29 cellular contexts compared by ENCODE assay signal in genomic region chr1:2810899-2811525, GRCh38.
"Had no signal": no experiment of that assay in that cellular context is flagged by ENCODE, and none has a peak within 500 bp of the region (broad histone marks: within the 10 kb centered on the region; RNA-seq: fewer than 3 reads in every experiment).

No MANE protein-coding gene starts in this region.

- H3K4me1 ChIP-seq: heart right ventricle, left lung, lower lobe of right lung, parathyroid adenoma, psoas muscle, sigmoid colon, spleen, stomach, testis, transverse colon, upper lobe of left lung, vagina had no signal

- H3K4me1 Mint-ChIP-seq: immature natural killer cell; naive thymus-derived CD8-positive, alpha-beta T cell; nephron; neural crest cell; stimulated activated naive B cell treated with anti-CD40 and anti-IgM and Interleukin-4, amounts not matched to agents 10 μg/mL and 1 μg/mL and 100 μg/mL, for 72 hours had no signal

- H3K27me3 ChIP-seq: neutrophil, testis, thyroid gland, upper lobe of left lung, vagina had no signal

- H3K79me2 ChIP-seq: parathyroid adenoma had no signal

- H3K36me3 Mint-ChIP-seq: immature natural killer cell; naive thymus-derived CD8-positive, alpha-beta T cell; stimulated activated naive B cell treated with anti-CD40 and anti-IgM and Interleukin-4, amounts not matched to agents 10 μg/mL and 1 μg/mL and 100 μg/mL, for 72 hours had no signal

- H3K27ac Mint-ChIP-seq: immature natural killer cell; naive thymus-derived CD8-positive, alpha-beta T cell; nephron; stimulated activated naive B cell treated with anti-CD40 and anti-IgM and Interleukin-4, amounts not matched to agents 10 μg/mL and 1 μg/mL and 100 μg/mL, for 72 hours had no signal

- FAIRE-seq: islet of Langerhans, kidney, small intestine had no signal

- H2AFZ ChIP-seq: parathyroid adenoma had no signal

- H3K9me3 ChIP-seq: neutrophil, testis, thyroid gland, vagina had no signal

- H3K9me3 Mint-ChIP-seq: immature natural killer cell had no signal

- H3K36me3 ChIP-seq: heart right ventricle, left lung, lower lobe of right lung, neutrophil, sigmoid colon, spleen, stomach, thyroid gland, transverse colon, upper lobe of left lung, vagina had no signal

- DNase-seq: heart right ventricle; hippocampal formation; immature natural killer cell; kidney; left colon; lower lobe of right lung; mammary epithelial cell; mesenchymal stem cell; naive thymus-derived CD8-positive, alpha-beta T cell; occipital lobe; psoas muscle; sigmoid colon; small intestine; spleen; stimulated activated CD4-positive, alpha-beta T cell treated with anti-CD3 and anti-CD28 coated beads, Interleukin-4, amount 100 ng/mL, for 24 hours; stimulated activated naive B cell treated with anti-CD40 and anti-IgM and Interleukin-4, amounts not matched to agents 10 μg/mL and 1 μg/mL and 100 μg/mL, for 72 hours; stimulated activated naive CD8-positive, alpha-beta T cell treated with anti-CD3 and anti-CD28 coated beads, Interleukin-15, Interleukin-2, amounts not matched to agents 100 U/mL and 50 U/mL, for 24 hours; stomach; testis; thyroid gland; transverse colon had no signal

- H3K4me3 Mint-ChIP-seq: immature natural killer cell; naive thymus-derived CD8-positive, alpha-beta T cell; nephron; neural crest cell; stimulated activated naive B cell treated with anti-CD40 and anti-IgM and Interleukin-4, amounts not matched to agents 10 μg/mL and 1 μg/mL and 100 μg/mL, for 72 hours had no signal

- H3K27ac ChIP-seq: heart right ventricle, left lung, lower lobe of right lung, neutrophil, parathyroid adenoma, psoas muscle, sigmoid colon, spleen, stomach, testis, thyroid gland, transverse colon, upper lobe of left lung, vagina had no signal

- ATAC-seq: heart right ventricle; left colon; left lung; lower lobe of right lung; naive thymus-derived CD8-positive, alpha-beta T cell; psoas muscle; stimulated activated naive CD8-positive, alpha-beta T cell treated with anti-CD3 and anti-CD28 coated beads, Interleukin-15, Interleukin-2, amounts not matched to agents 100 U/mL and 50 U/mL, for 24 hours had no signal

- H3K4me3 ChIP-seq: heart right ventricle, left lung, lower lobe of right lung, psoas muscle, sigmoid colon, spleen, stomach, testis, thyroid gland, transverse colon, upper lobe of left lung, vagina had no signal

- H3K9ac ChIP-seq: parathyroid adenoma had no signal
